Comparison of ENCODE assay signal across 20 cellular contexts in the genomic region with DNA sequence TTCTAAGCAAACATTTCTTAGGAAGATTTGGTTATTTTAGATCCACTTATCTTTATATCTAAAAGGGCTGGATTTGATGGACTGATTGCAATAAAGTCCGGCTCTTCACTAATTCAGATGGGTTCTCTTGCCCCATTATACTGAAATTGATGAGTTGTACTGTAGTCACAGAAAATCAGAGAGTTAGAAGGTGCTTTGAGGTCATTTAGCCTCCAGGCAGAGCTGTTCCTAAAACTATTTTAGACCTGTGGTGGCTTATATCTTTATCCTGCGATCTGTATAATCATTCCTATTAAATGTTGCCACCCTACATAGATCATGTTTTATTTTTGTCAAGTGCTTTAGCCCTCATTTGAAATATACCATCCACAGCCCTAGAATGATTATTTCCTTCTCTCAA.
"Had no signal": no experiment of that assay in that cellular context is flagged by ENCODE, and none has a peak within 500 bp of the region (broad histone marks: within the 10 kb centered on the region; RNA-seq: fewer than 3 reads in every experiment).

No MANE protein-coding gene starts in this region.

- H2AFZ ChIP-seq: neural progenitor cell had no signal

- H3K27ac ChIP-seq: coronary artery, dorsolateral prefrontal cortex, gastroesophageal sphincter, left lung, lower lobe of right lung, neural progenitor cell, ovary, right atrium auricular region had no signal

- ATAC-seq: esophagus mucosa; gastroesophageal sphincter; left lung; lower lobe of right lung; natural killer cell treated with Interleukin-12 subunit alpha and Interleukin-12 subunit beta and Interleukin-15 and Interleukin-18, amount 100 ng/mL, for 72 hours had no signal

- H3K9me3 ChIP-seq: gastroesophageal sphincter, left lung, lower lobe of right lung, ovary, right atrium auricular region had no signal

- H3K27me3 ChIP-seq: dorsolateral prefrontal cortex, gastroesophageal sphincter, left lung, neural progenitor cell, ovary, right atrium auricular region had no signal

- H3K9ac ChIP-seq: neural progenitor cell had no signal

- H3K4me2 ChIP-seq: neural progenitor cell had no signal

- DNase-seq: dorsolateral prefrontal cortex; effector CD8-positive, alpha-beta T cell; glutamatergic neuron; islet precursor cell; left lung; lower lobe of right lung; mesenchymal stem cell; midbrain; nucleus accumbens; ovary; stimulated activated CD4-positive, alpha-beta T cell treated with anti-CD3 and anti-CD28 coated beads, Interleukin-12 subunit alpha, Interleukin-12 subunit beta, amount 100 ng/mL, for 4 hours; stimulated activated naive CD4-positive, alpha-beta T cell had no signal

- H3K4me3 ChIP-seq: coronary artery, dorsolateral prefrontal cortex, gastroesophageal sphincter, left lung, lower lobe of right lung, neural progenitor cell, ovary, right atrium auricular region had no signal

- H3K36me3 ChIP-seq: gastroesophageal sphincter, left lung, lower lobe of right lung, neural progenitor cell, ovary, right atrium auricular region had no signal

- H3K4me1 ChIP-seq: gastroesophageal sphincter, lower lobe of right lung, neural progenitor cell, right atrium auricular region had no signal

- FAIRE-seq: small intestine, urothelium cell line had no signal
